7 cellular contexts compared by ENCODE assay signal in genomic region chr14:103500148-103500990, GRCh38. TPM values are rescaled to one million over a fixed set of nuclear protein-coding genes. Genes with fewer than 3 reads are reported as not detected.
DNase-seq lines count a peak whose midpoint lies in the region; FAIRE-seq and TF ChIP-seq lines count a peak whose summit lies in the region.

No MANE protein-coding gene starts in this region.

- H3K4me3 ChIP-seq in left ventricle myocardium inferior = no peak overlapping the region
- no peak overlapping the region for H3K4me3 ChIP-seq in rectal smooth muscle tissue (ENCODE audit: low read length)
- H3K4me3 ChIP-seq in vagina = no peak overlapping the region

- intact Hi-C loops in left ventricle myocardium inferior (cut with micrococcal nuclease) (no loop called here), vagina (cut with DNase I) (loop anchor here (5.0 kb wide), 1 partner anchor 47 kb away; no protein-coding TSS in a partner anchor)

- H3K27me3 ChIP-seq in left ventricle myocardium inferior (ENCODE audit: low read depth) (no peaks in the 10 kb centered on the region), rectal smooth muscle tissue (ENCODE audit: control insufficient read depth, insufficient read depth, low read length) (no peaks in the 10 kb centered on the region), vagina (no peaks in the 10 kb centered on the region)

- no peak overlapping the region for H3K9ac ChIP-seq in rectal smooth muscle tissue (ENCODE audit: low read length)

- FAIRE-seq in GM12892 (lab: Jason Lieb, UNC) = peak; percentile 56

- H3K4me1 ChIP-seq in left ventricle myocardium inferior (peaks cover 48% of the 10 kb centered on the region), rectal smooth muscle tissue (ENCODE audit: control insufficient read depth, insufficient read depth, low read length) (peaks cover 4% of the 10 kb centered on the region), vagina (peaks cover 11% of the 10 kb centered on the region)

- H3K27ac ChIP-seq in left ventricle myocardium inferior (replicated peaks) (peak overlapping the region; percentile 27), rectal smooth muscle tissue (ENCODE audit: low read depth, low read length) (peak overlapping the region; percentile 57), vagina (peak overlapping the region; percentile 45)

- no peak for DNase-seq in GM12892 (ENCODE audit: insufficient read length)
- DNase-seq in NCI-H1417 (lab: John Stamatoyannopoulos, UW) = peak; percentile 68 to 90 (median 82)
- peak; percentile 47 to 78 (median 66) for DNase-seq in T-helper 2 cell
- peak in 55 of 56 donors; percentile 22 to 99 (median 79) for DNase-seq in amygdala (lab: John Stamatoyannopoulos, UW)
- peak; percentile 90 for DNase-seq in left ventricle myocardium inferior
- no peak for DNase-seq in vagina (ENCODE audit: extremely low spot score in 2 of 2)

- peak; percentile 94 for TF ChIP-seq CTCF in left ventricle myocardium inferior (IDR thresholded peaks at IDR 0.05; ENCODE audit: borderline replicate concordance)
- peak; percentile 73 to 87 (median 74) for TF ChIP-seq CTCF in vagina (IDR thresholded peaks at IDR 0.05)

- H3K9me3 ChIP-seq in left ventricle myocardium inferior (replicated peaks) (no peaks in the 10 kb centered on the region), vagina (no peaks in the 10 kb centered on the region)

- H3K36me3 ChIP-seq in left ventricle myocardium inferior (peaks cover 78% of the 10 kb centered on the region), rectal smooth muscle tissue (ENCODE audit: control insufficient read depth, insufficient read depth, low read length) (peaks cover 18% of the 10 kb centered on the region), vagina (peaks cover 0 to 53% of the 10 kb centered on the region in 2 donors)

- TF ChIP-seq POLR2A in GM12892 (IDR thresholded peaks at IDR 0.05; ENCODE audit: low read depth, low read length) = no peak
- no peak for TF ChIP-seq POLR2A in vagina (IDR thresholded peaks at IDR 0.05)

RNA-seq across cellular contexts. Expression of gene CKB, which starts 22.3 kb away (rescaled TPM):
- polyA plus RNA-seq in GM12892 (2012; ENCODE audit: missing spikeins) = 15.3 TPM
- 661 TPM for total RNA-seq in left ventricle myocardium inferior
- 179 TPM for total RNA-seq in vagina

RNA-seq across cellular contexts. Expression of gene TRMT61A, which starts 28.6 kb away (rescaled TPM):
- polyA plus RNA-seq in GM12892 (2012; ENCODE audit: missing spikeins) = 2.5 TPM
- 5.9 TPM for total RNA-seq in left ventricle myocardium inferior
- 17.7 TPM for total RNA-seq in vagina

Comparison
In these comparisons a context has a peak if more than half of its experiments do, and no peak if none do; other contexts are left out.
1. DNase-seq: peak in NCI-H1417 (3 of 3), T-helper 2 cell (5 of 5), amygdala (55 of 56) and left ventricle myocardium inferior (single experiment); none in GM12892 (single experiment) and vagina (0 of 2).
2. Peak in every context shown above with its lines, with median percentiles within 50 percentile points of each other: H3K27ac ChIP-seq.